Comparison of ENCODE assay signal across 21 cellular contexts in the genomic region with DNA sequence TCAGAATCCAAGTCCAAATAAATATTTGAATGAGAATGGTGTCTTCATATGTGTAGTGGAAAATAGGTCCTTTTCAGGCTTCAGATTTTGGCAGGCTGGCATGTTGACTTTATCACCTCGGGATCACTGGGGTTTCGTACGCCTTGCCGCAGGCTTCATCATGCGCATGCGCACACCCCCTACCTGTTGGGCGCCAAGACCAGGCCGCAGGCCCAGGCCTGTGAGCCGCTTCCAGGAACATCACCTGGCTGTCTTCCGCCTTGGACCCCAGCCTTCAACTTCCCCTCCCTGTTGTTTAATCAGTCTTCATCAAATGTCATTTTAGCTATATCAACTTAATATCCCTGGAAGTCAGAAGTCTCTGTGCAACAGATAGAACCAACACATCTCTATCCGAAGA.
DNase-seq lines count a peak whose midpoint lies in the region; ATAC-seq and TF ChIP-seq lines count a peak whose summit lies in the region.
"Had no signal": no experiment of that assay in that cellular context is flagged by ENCODE, and none has a peak within 500 bp of the region (broad histone marks: within the 10 kb centered on the region; RNA-seq: fewer than 3 reads in every experiment).

No MANE protein-coding gene starts in this region.

- H3K4me1 ChIP-seq in mammary epithelial cell (ENCODE audit: insufficient read depth, low read length): peaks cover 1% of the 10 kb centered on the region

- H3K4me3 ChIP-seq in mammary epithelial cell (replicated peaks in 1 of 3; ENCODE audit: insufficient read depth in 1 of 3, low read depth in 2 of 3, low read length in 3 of 3): no peak overlapping the region
- no peak overlapping the region for H3K4me3 ChIP-seq in epithelial cell of esophagus (ENCODE audit: low read length)
- H3K4me3 ChIP-seq: GM12878 had no signal

- no peak overlapping the region for H3K9ac ChIP-seq in mammary epithelial cell (ENCODE audit: insufficient read depth, low read length)
- H3K9ac ChIP-seq: SK-N-SH had no signal

- POLR2A ChIA-PET in MCF 10A (lab: Yijun Ruan, JAX): no interaction called here

- no peaks in the 10 kb centered on the region for H3K36me3 ChIP-seq in mammary epithelial cell (ENCODE audit: insufficient read depth, low read length)

- H3K27ac Mint-ChIP-seq in MCF 10A (ENCODE audit: low read depth, unreplicated experiment) (no peak overlapping the region), immature natural killer cell (no peak overlapping the region)
- H3K27ac Mint-ChIP-seq: B cell; CD4-positive, CD25-positive, alpha-beta regulatory T cell had no signal

- H3K79me2 ChIP-seq in mammary epithelial cell (ENCODE audit: insufficient read depth, low read length): no peaks in the 10 kb centered on the region

- no peaks in the 10 kb centered on the region for H3K27me3 Mint-ChIP-seq in MCF 10A (ENCODE audit: insufficient read depth, unreplicated experiment)
- H3K27me3 Mint-ChIP-seq in immature natural killer cell (ENCODE audit: low read depth in 3 of 3): no peaks in the 10 kb centered on the region
- H3K27me3 Mint-ChIP-seq: B cell; CD4-positive, CD25-positive, alpha-beta regulatory T cell had no signal

- BruUV-seq in mammary epithelial cell (replicated peaks; lab: Mats Ljungman, UMichigan): no TSS peak
- BruUV-seq in MCF 10A (replicated peaks; lab: Mats Ljungman, UMichigan): no TSS peak

- no peaks in the 10 kb centered on the region for H4K20me1 ChIP-seq in mammary epithelial cell (ENCODE audit: insufficient read depth, low read length)

- no peak overlapping the region for H3K4me3 Mint-ChIP-seq in MCF 10A (ENCODE audit: unreplicated experiment)
- H3K4me3 Mint-ChIP-seq in immature natural killer cell: no peak overlapping the region
- H3K4me3 Mint-ChIP-seq: B cell; CD4-positive, CD25-positive, alpha-beta regulatory T cell had no signal

- in situ Hi-C loops in mammary epithelial cell (cut with MboI; ENCODE audit: low sequenced_read_pairs in 2 of 2): no loop called here

- no peak for ATAC-seq in left lobe of liver
- ATAC-seq: GM12878 had no signal

- H3K27me3 ChIP-seq in mammary epithelial cell (ENCODE audit: insufficient read depth, low read length): no peaks in the 10 kb centered on the region

- H2AFZ ChIP-seq in mammary epithelial cell (ENCODE audit: low read depth, low read length): peak overlapping the region; percentile 33

- H3K4me1 Mint-ChIP-seq in MCF 10A (ENCODE audit: insufficient read depth, unreplicated experiment): no peaks in the 10 kb centered on the region
- no peaks in the 10 kb centered on the region for H3K4me1 Mint-ChIP-seq in immature natural killer cell
- H3K4me1 Mint-ChIP-seq: B cell; CD4-positive, CD25-positive, alpha-beta regulatory T cell had no signal

- H3K9me3 Mint-ChIP-seq in MCF 10A (ENCODE audit: unreplicated experiment) (no peaks in the 10 kb centered on the region), immature natural killer cell (peaks cover 0 to 19% (median 10%) of the 10 kb centered on the region in 6 donors)

- TF ChIP-seq CTCF in mammary epithelial cell (conservative IDR thresholded peaks at IDR 0.05 in 1 of 2, IDR thresholded peaks at IDR 0.05 in 1 of 2; ENCODE audit: extremely low read depth in 1 of 2, insufficient read depth in 1 of 2, low read depth in 1 of 2, low read length in 2 of 2) (no peak), MCF 10A (IDR thresholded peaks at IDR 0.05; ENCODE audit: unreplicated experiment) (no peak), epithelial cell of esophagus (IDR thresholded peaks at IDR 0.05; ENCODE audit: insufficient read depth, low read depth, low read length, missing control alignments) (no peak)

- no peak overlapping the region for H3K4me2 ChIP-seq in mammary epithelial cell (ENCODE audit: insufficient read depth, low read depth, low read length)
- H3K4me2 ChIP-seq: SK-N-SH had no signal

- 37% methylated on average over 11 of the region's 11 CpGs for WGBS in mammary epithelial cell (ENCODE audit: low coverage, missing lambda C conversion rate)

- H3K9me3 ChIP-seq in mammary epithelial cell (replicated peaks; ENCODE audit: insufficient read depth, low read length): no peaks in the 10 kb centered on the region
- H3K9me3 ChIP-seq: SK-N-SH had no signal

- intact Hi-C loops in mammary epithelial cell (cut with micrococcal nuclease): no loop called here
- intact Hi-C loops in MCF 10A (cut with micrococcal nuclease): no loop called here

- H3K36me3 Mint-ChIP-seq in MCF 10A (ENCODE audit: insufficient read depth, unreplicated experiment) (no peaks in the 10 kb centered on the region), immature natural killer cell (no peaks in the 10 kb centered on the region)
- H3K36me3 Mint-ChIP-seq: CD4-positive, CD25-positive, alpha-beta regulatory T cell had no signal

- DNase-seq in mammary epithelial cell: no peak
- DNase-seq in MCF 10A (ENCODE audit: unreplicated experiment): no peak
- DNase-seq in epithelial cell of esophagus (ENCODE audit: low read depth): peak; percentile 51
- peak; percentile 9 for DNase-seq in left kidney (ENCODE audit: low read depth, low spot score)
- DNase-seq in C1 segment of cervical spinal cord (lab: John Stamatoyannopoulos, UW): no peak
- DNase-seq in NCI-H510A (lab: John Stamatoyannopoulos, UW): no peak
- DNase-seq in left lobe of liver (ENCODE audit: low spot score): no peak
- no peak for DNase-seq in immature natural killer cell
- DNase-seq: CD4-positive, CD25-positive, alpha-beta regulatory T cell; COR-L47; EL; H7; NCI-H1436 treated with DMSO at 0.1 percent for 48 hours; NCI-H2081; NCI-H2171 treated with DMSO at 0.1 percent for 48 hours; NCI-H748 treated with DMSO at 0.1 percent for 48 hours; OCI-M1; SHP77 treated with DMSO at 0.1 percent for 48 hours; SK-N-SH had no signal

- dilution Hi-C loops in mammary epithelial cell (cut with HindIII; ENCODE audit: low sequenced_read_pairs): no loop called here

- no peak overlapping the region for H3K27ac ChIP-seq in mammary epithelial cell (ENCODE audit: insufficient read depth, low read depth, low read length)

- CTCF ChIA-PET in mammary epithelial cell (lab: Charles Lee; ENCODE audit: low non-redundant PET): no interaction called here
- CTCF ChIA-PET in MCF 10A (lab: Yijun Ruan, JAX): no interaction called here

Comparison
In these comparisons a context has a peak if more than half of its experiments do, and no peak if none do; other contexts are left out.
1. DNase-seq: peak in epithelial cell of esophagus (single experiment) and left kidney (single experiment); none in mammary epithelial cell (single experiment), MCF 10A (single experiment), C1 segment of cervical spinal cord (0 of 14), NCI-H510A (single experiment), left lobe of liver (single experiment) and immature natural killer cell (0 of 3).